Comparison of ENCODE assay signal across 21 cellular contexts in the genomic region with DNA sequence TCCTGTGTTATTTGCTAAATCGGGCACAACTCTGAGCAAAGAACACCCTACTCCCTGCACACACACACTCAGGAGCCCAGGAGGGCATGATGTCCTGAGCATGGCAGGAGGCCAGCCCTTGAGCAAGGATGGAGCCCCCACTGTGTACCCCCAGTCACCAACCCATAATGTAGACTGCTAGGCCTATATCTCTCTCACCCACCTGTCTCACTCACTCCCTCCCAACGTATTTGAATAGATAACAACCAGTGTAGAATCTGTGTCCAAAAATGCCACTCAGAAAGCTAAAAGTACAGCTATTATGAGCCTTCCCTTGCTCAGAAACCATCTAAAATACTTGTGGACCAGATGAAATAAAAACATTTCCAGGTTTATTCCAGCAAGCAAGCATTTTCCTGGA. TPM values are rescaled to one million over a fixed set of nuclear protein-coding genes. Genes with fewer than 3 reads are reported as not detected.
DNase-seq lines count a peak whose midpoint lies in the region; ATAC-seq, FAIRE-seq and TF ChIP-seq lines count a peak whose summit lies in the region.
"Had no signal": no experiment of that assay in that cellular context is flagged by ENCODE, and none has a peak within 500 bp of the region (broad histone marks: within the 10 kb centered on the region; RNA-seq: fewer than 3 reads in every experiment).

No MANE protein-coding gene starts in this region.

- FAIRE-seq in HepG2 (lab: Jason Lieb, UNC) = no peak
- FAIRE-seq: GM12891 had no signal

- peaks cover 5% of the 10 kb centered on the region for H3K9me3 Mint-ChIP-seq in mesothelial cell of epicardium
- H3K9me3 Mint-ChIP-seq: CD4-positive, CD25-positive, alpha-beta regulatory T cell; CD8-positive, alpha-beta memory T cell had no signal

- TF ChIP-seq POLR2A in right lobe of liver (IDR thresholded peaks at IDR 0.05) (no peak), HepG2 (IDR thresholded peaks at IDR 0.05; ENCODE audit: insufficient read depth in 1 of 2, low read depth in 2 of 2, low read length in 2 of 2) (no peak), adrenal gland (IDR thresholded peaks at IDR 0.05) (no peak)

- no peaks in the 10 kb centered on the region for H3K27me3 Mint-ChIP-seq in mesothelial cell of epicardium (ENCODE audit: low read depth)

- no peak for TF ChIP-seq EP300 in HepG2 (IDR thresholded peaks at IDR 0.05; ENCODE audit: low read depth in 2 of 2, low read length in 2 of 2)
- no peak for TF ChIP-seq EP300 in HepG2 (CRISPR knock-in tag; IDR thresholded peaks at IDR 0.05; ENCODE audit: borderline replicate concordance)

- 16% methylated on average over 2 of the region's 2 CpGs for WGBS in right lobe of liver (ENCODE audit: insufficient coverage, low coverage, low lambda C conversion rate, missing lambda C conversion rate)
- 89% methylated on average over 2 of the region's 2 CpGs for WGBS in HepG2 (ENCODE audit: low lambda C conversion rate)
- WGBS in adrenal gland, 4 donors = 56 to 77% (median 70%) methylated on average over 2 of the region's 2 CpGs

- in situ Hi-C loops in HepG2 (cut with HindIII; ENCODE audit: extremely low pct_ligation_motif_present, low pct_unique_long_range_greater_than_20kb) = no loop called here

- intact Hi-C loops in right lobe of liver (cut with DNase I) (no loop called here), HepG2 (cut with micrococcal nuclease; ENCODE audit: unreplicated experiment) (no loop called here), adrenal gland (cut with DNase I) (no loop called here)

- TF ChIP-seq RAD21 in HepG2 (CRISPR knock-in tag; IDR thresholded peaks at IDR 0.05) = no peak

- no peak for DNase-seq in right lobe of liver
- DNase-seq in HepG2 (ENCODE audit: low spot score) = no peak
- DNase-seq in adrenal gland = peak in 1 of 7 donors; percentile 19
- DNase-seq in mesothelial cell of epicardium (ENCODE audit: low spot score in 2 of 2, unreplicated experiment in 2 of 2) = no peak
- DNase-seq in NCI-H1436 treated with DMSO at 0.1 percent for 48 hours (lab: John Stamatoyannopoulos, UW) = no peak
- DNase-seq in GF-D8 (lab: John Stamatoyannopoulos, UW) = no peak
- DNase-seq: CD4-positive, CD25-positive, alpha-beta regulatory T cell; CD8-positive, alpha-beta memory T cell; COR-L47; DMS 273 treated with DMSO at 0.1 percent for 48 hours; DMS53; DND-41; EL; GM23248; IMR-90 had no signal

- H3K9ac ChIP-seq in HepG2 (ENCODE audit: insufficient read depth, low read depth, low read length) = no peak overlapping the region
- H3K9ac ChIP-seq: BLaER1 treated with 17β-estradiol and CSF1 and Interleukin-3, amounts not matched to agents 10 nM and 100 nM; GM23248 had no signal

- H3K27ac ChIP-seq in right lobe of liver = no peak overlapping the region
- no peak overlapping the region for H3K27ac ChIP-seq in HepG2 (ENCODE audit: extremely low read length, insufficient read depth, low read length)
- peak overlapping the region in 3 of 5 donors; percentile 0 to 56 (median 21) for H3K27ac ChIP-seq in adrenal gland
- H3K27ac ChIP-seq: BLaER1 treated with 17β-estradiol and CSF1 and Interleukin-3, amounts not matched to agents 10 nM and 100 nM; GM23248; HL-60 had no signal

- H3K9me3 ChIP-seq in right lobe of liver (no peaks in the 10 kb centered on the region), HepG2 (ENCODE audit: low read length) (no peaks in the 10 kb centered on the region), adrenal gland (replicated peaks in 1 of 3) (no peaks in the 10 kb centered on the region)
- H3K9me3 ChIP-seq: HAP-1 had no signal

- H3K4me2 ChIP-seq in HepG2 (ENCODE audit: low read depth, low read length) = no peak overlapping the region
- H3K4me2 ChIP-seq: BLaER1 treated with 17β-estradiol and CSF1 and Interleukin-3, amounts not matched to agents 10 nM and 100 nM had no signal

- no TSS peak for BruUV-seq in HepG2 (replicated peaks; lab: Mats Ljungman, UMichigan)

- H3K27me3 ChIP-seq in right lobe of liver (no peaks in the 10 kb centered on the region), HepG2 (ENCODE audit: control insufficient read depth in 1 of 2, insufficient read depth in 2 of 2, low read length in 2 of 2) (no peaks in the 10 kb centered on the region), adrenal gland (no peaks in the 10 kb centered on the region)
- H3K27me3 ChIP-seq: BLaER1 treated with 17β-estradiol and CSF1 and Interleukin-3, amounts not matched to agents 10 nM and 100 nM had no signal

- peaks cover 0 to 2% (median 0%) of the 10 kb centered on the region in 4 donors for H3K36me3 ChIP-seq in right lobe of liver
- H3K36me3 ChIP-seq in HepG2 (replicated peaks in 1 of 2; ENCODE audit: control insufficient read depth in 1 of 2, insufficient read depth in 2 of 2, low read length in 2 of 2) = peaks cover 14 to 51% of the 10 kb centered on the region in 2 experiments
- H3K36me3 ChIP-seq in adrenal gland (replicated peaks in 1 of 2) = peaks cover 0 to 65% of the 10 kb centered on the region in 2 donors

- H3K4me3 Mint-ChIP-seq in mesothelial cell of epicardium = no peak overlapping the region
- H3K4me3 Mint-ChIP-seq: B cell; CD8-positive, alpha-beta memory T cell had no signal

- H3K27ac Mint-ChIP-seq in mesothelial cell of epicardium = peak overlapping the region; percentile 0
- H3K27ac Mint-ChIP-seq: B cell; CD4-positive, CD25-positive, alpha-beta regulatory T cell had no signal

- peaks cover 17% of the 10 kb centered on the region for H3K79me2 ChIP-seq in HepG2 (ENCODE audit: insufficient read depth, low read length)

- H4K20me1 ChIP-seq in HepG2 (ENCODE audit: insufficient read depth, low read length) = no peaks in the 10 kb centered on the region

- POLR2A ChIA-PET in HepG2 (lab: Yijun Ruan, JAX) = interaction anchor here (1.0 to 1.3 kb wide), 2 partner anchors 8 to 35 kb away, joined by 3 to 4 read pairs; no protein-coding TSS in a partner anchor

- CTCF ChIA-PET in HepG2 (lab: Yijun Ruan, JAX; ENCODE audit: low intra/inter-chr PET ratio, low total read pairs) = no interaction called here

- H2AFZ ChIP-seq in HepG2 (ENCODE audit: low read length) = no peak overlapping the region
- H2AFZ ChIP-seq: GM23248 had no signal

- H3K4me1 ChIP-seq in right lobe of liver = peaks cover 0 to 63% (median 31%) of the 10 kb centered on the region in 4 donors
- peaks cover 20% of the 10 kb centered on the region for H3K4me1 ChIP-seq in HepG2 (ENCODE audit: insufficient read depth, low read length)
- peaks cover 27 to 43% of the 10 kb centered on the region in 2 donors for H3K4me1 ChIP-seq in adrenal gland (replicated peaks in 1 of 2)

- H3K36me3 Mint-ChIP-seq in mesothelial cell of epicardium = peaks cover 21% of the 10 kb centered on the region
- H3K36me3 Mint-ChIP-seq: CD4-positive, CD25-positive, alpha-beta regulatory T cell; CD8-positive, alpha-beta memory T cell had no signal

- H3K4me3 ChIP-seq in right lobe of liver = no peak overlapping the region
- no peak overlapping the region for H3K4me3 ChIP-seq in HepG2 (replicated peaks in 1 of 3; ENCODE audit: insufficient read depth in 1 of 3, low read depth in 2 of 3, low read length in 3 of 3)
- no peak overlapping the region for H3K4me3 ChIP-seq in adrenal gland
- H3K4me3 ChIP-seq: BLaER1 treated with 17β-estradiol and CSF1 and Interleukin-3, amounts not matched to agents 10 nM and 100 nM; GM23248; HAP-1 had no signal

- ATAC-seq in right lobe of liver (peak in 3 of 4 donors; percentile 21 to 30 (median 25)), HepG2 (no peak), HG03025 (IDR thresholded peaks at IDR 0.05; ENCODE audit: low FRiP score, unreplicated experiment) (no peak)

- TF ChIP-seq CTCF in right lobe of liver (IDR thresholded peaks at IDR 0.05) = no peak
- no peak for TF ChIP-seq CTCF in HepG2 (CRISPR knock-in tag; IDR thresholded peaks at IDR 0.05)
- TF ChIP-seq CTCF in adrenal gland (IDR thresholded peaks at IDR 0.05) = no peak
- no peak for TF ChIP-seq CTCF in mesothelial cell of epicardium (IDR thresholded peaks at IDR 0.05; ENCODE audit: unreplicated experiment)

- peaks cover 38% of the 10 kb centered on the region for H3K4me1 Mint-ChIP-seq in mesothelial cell of epicardium
- H3K4me1 Mint-ChIP-seq: B cell; CD4-positive, CD25-positive, alpha-beta regulatory T cell; CD8-positive, alpha-beta memory T cell had no signal

RNA-seq across cellular contexts. Expression of a gene that starts 29.3 kb away (rescaled TPM):
- total RNA-seq in right lobe of liver (10 to 100 TPM; 10.6 to 18.3 (median 13.1) TPM), HepG2 (2016; rRNA removed; fragmentation: Illumina TruSeq; extraction: Trizol) (22.5 and 37.3 TPM in 2 replicates), adrenal gland (100 to 1,000 TPM in 1 of 8 donors, 10 to 100 TPM in 7; 33.3 to 152 (median 81.3) TPM), mesothelial cell of epicardium (25.1 to 27.3 TPM (median 27.1 TPM) in 3 replicates)
- total RNA-seq in HepG2 (2016; cell fraction: cytosol; rRNA removed; fragmentation: Illumina TruSeq; extraction: Trizol; ENCODE audit: low read depth) = 9.7 and 10.2 TPM in 2 replicates
- 20.5 and 38.2 TPM in 2 replicates for total RNA-seq in HepG2 (2016; cell fraction: insoluble cytoplasmic fraction; rRNA removed; fragmentation: Illumina TruSeq; extraction: Trizol)
- 9.9 and 11.4 TPM in 2 replicates for total RNA-seq in HepG2 (2016; cell fraction: membrane; rRNA removed; fragmentation: Illumina TruSeq; extraction: Trizol)
- 62.8 and 64.0 TPM in 2 replicates for total RNA-seq in HepG2 (2016; cell fraction: nucleus; rRNA removed; fragmentation: Illumina TruSeq; extraction: Trizol)
- polyA plus RNA-seq in HepG2 (2011; rRNA removed) (44.7 and 45.5 TPM in 2 replicates), adrenal gland (10 to 100 TPM; 23.3 to 95.2 (median 66.5) TPM)
- 32.3 and 35.9 TPM in 2 replicates for polyA plus RNA-seq in HepG2 (2011; cell fraction: cytosol; rRNA removed)
- polyA plus RNA-seq in HepG2 (2011; cell fraction: nucleus; rRNA removed) = 74.2 and 85.4 TPM in 2 replicates
- polyA plus RNA-seq in HepG2 (2012) = 17.2 and 32.7 TPM in 2 replicates
- 1.2 and 1.5 TPM in 2 replicates for polyA plus RNA-seq in HepG2 (2016; cell fraction: cytosol; fragmentation: Illumina TruSeq; extraction: Trizol; ENCODE audit: low read depth)
- 16.7 and 17.4 TPM in 2 replicates for polyA plus RNA-seq in HepG2 (2016; cell fraction: insoluble cytoplasmic fraction; fragmentation: Illumina TruSeq; extraction: Trizol; ENCODE audit: low read depth)
- polyA plus RNA-seq in HepG2 (2016; cell fraction: membrane; fragmentation: Illumina TruSeq; extraction: Trizol; ENCODE audit: low read depth) = 3.4 TPM in 2 replicates
- 67.5 and 78.5 TPM in 2 replicates for polyA plus RNA-seq in HepG2 (2016; cell fraction: nucleus; fragmentation: Illumina TruSeq; extraction: Trizol; ENCODE audit: insufficient read depth, low read depth)
- polyA minus RNA-seq in HepG2 (2011; rRNA and poly(A)+ RNA removed; ENCODE audit: low replicate concordance) = 46.5 TPM in 1 of 2 replicates, not detected in the other
- 24.0 and 26.2 TPM in 2 replicates for polyA minus RNA-seq in HepG2 (2011; cell fraction: cytosol; rRNA and poly(A)+ RNA removed)
- polyA minus RNA-seq in HepG2 (2011; cell fraction: nucleus; rRNA and poly(A)+ RNA removed) = 55.6 and 65.1 TPM in 2 replicates
- polyA plus RNA-seq: CD4-positive, CD25-positive, alpha-beta regulatory T cell; GM23248 had no signal

RNA-seq across cellular contexts. Expression of a gene that starts 43.7 kb away (rescaled TPM):
- 10 to 100 TPM; 14.4 to 40.3 (median 17.7) TPM for total RNA-seq in right lobe of liver
- total RNA-seq in HepG2 (2016; rRNA removed; fragmentation: Illumina TruSeq; extraction: Trizol) = 89.7 and 109 TPM in 2 replicates
- 23.1 and 23.4 TPM in 2 replicates for total RNA-seq in HepG2 (2016; cell fraction: cytosol; rRNA removed; fragmentation: Illumina TruSeq; extraction: Trizol; ENCODE audit: low read depth)
- 86.7 and 103 TPM in 2 replicates for total RNA-seq in HepG2 (2016; cell fraction: insoluble cytoplasmic fraction; rRNA removed; fragmentation: Illumina TruSeq; extraction: Trizol)
- total RNA-seq in HepG2 (2016; cell fraction: membrane; rRNA removed; fragmentation: Illumina TruSeq; extraction: Trizol) = 38.6 and 43.3 TPM in 2 replicates
- 120 and 143 TPM in 2 replicates for total RNA-seq in HepG2 (2016; cell fraction: nucleus; rRNA removed; fragmentation: Illumina TruSeq; extraction: Trizol)
- polyA plus RNA-seq in HepG2 (2011; rRNA removed) = 42.9 and 50.0 TPM in 2 replicates
- polyA plus RNA-seq in HepG2 (2011; cell fraction: cytosol; rRNA removed) = 36.9 and 41.2 TPM in 2 replicates
- 48.7 and 54.2 TPM in 2 replicates for polyA plus RNA-seq in HepG2 (2011; cell fraction: nucleus; rRNA removed)
- polyA plus RNA-seq in HepG2 (2012) = 35.3 and 41.2 TPM in 2 replicates
- 7.8 and 8.5 TPM in 2 replicates for polyA plus RNA-seq in HepG2 (2016; cell fraction: cytosol; fragmentation: Illumina TruSeq; extraction: Trizol; ENCODE audit: low read depth)
- 40.8 and 44.3 TPM in 2 replicates for polyA plus RNA-seq in HepG2 (2016; cell fraction: insoluble cytoplasmic fraction; fragmentation: Illumina TruSeq; extraction: Trizol; ENCODE audit: low read depth)
- polyA plus RNA-seq in HepG2 (2016; cell fraction: membrane; fragmentation: Illumina TruSeq; extraction: Trizol; ENCODE audit: low read depth) = 10.7 and 11.8 TPM in 2 replicates
- polyA plus RNA-seq in HepG2 (2016; cell fraction: nucleus; fragmentation: Illumina TruSeq; extraction: Trizol; ENCODE audit: insufficient read depth, low read depth) = 53.7 and 58.1 TPM in 2 replicates
- polyA minus RNA-seq in HepG2 (2011; rRNA and poly(A)+ RNA removed; ENCODE audit: low replicate concordance) = 94.0 and 137 TPM in 2 replicates
- 65.4 and 74.5 TPM in 2 replicates for polyA minus RNA-seq in HepG2 (2011; cell fraction: cytosol; rRNA and poly(A)+ RNA removed)
- polyA minus RNA-seq in HepG2 (2011; cell fraction: nucleus; rRNA and poly(A)+ RNA removed) = 223 and 242 TPM in 2 replicates
- total RNA-seq in adrenal gland = 10 to 100 TPM; 22.6 to 63.9 (median 26.3) TPM
- polyA plus RNA-seq in adrenal gland = 10 to 100 TPM in 1 of 3 donors, 1 to 10 TPM in 2; 5.4 to 16.1 (median 6.0) TPM
- total RNA-seq in mesothelial cell of epicardium = 54.0 to 56.5 TPM (median 54.0 TPM) in 3 replicates

Comparison
In these comparisons a context has a peak if more than half of its experiments do, and no peak if none do; other contexts are left out.
1. ATAC-seq: peak in right lobe of liver (3 of 4); none in HepG2 (single experiment) and HG03025 (single experiment).
2. H3K27ac ChIP-seq: peak in adrenal gland (3 of 5); none in right lobe of liver (0 of 3) and HepG2 (single experiment).